Comparison of ENCODE assay signal across 18 cellular contexts in the genomic region with DNA sequence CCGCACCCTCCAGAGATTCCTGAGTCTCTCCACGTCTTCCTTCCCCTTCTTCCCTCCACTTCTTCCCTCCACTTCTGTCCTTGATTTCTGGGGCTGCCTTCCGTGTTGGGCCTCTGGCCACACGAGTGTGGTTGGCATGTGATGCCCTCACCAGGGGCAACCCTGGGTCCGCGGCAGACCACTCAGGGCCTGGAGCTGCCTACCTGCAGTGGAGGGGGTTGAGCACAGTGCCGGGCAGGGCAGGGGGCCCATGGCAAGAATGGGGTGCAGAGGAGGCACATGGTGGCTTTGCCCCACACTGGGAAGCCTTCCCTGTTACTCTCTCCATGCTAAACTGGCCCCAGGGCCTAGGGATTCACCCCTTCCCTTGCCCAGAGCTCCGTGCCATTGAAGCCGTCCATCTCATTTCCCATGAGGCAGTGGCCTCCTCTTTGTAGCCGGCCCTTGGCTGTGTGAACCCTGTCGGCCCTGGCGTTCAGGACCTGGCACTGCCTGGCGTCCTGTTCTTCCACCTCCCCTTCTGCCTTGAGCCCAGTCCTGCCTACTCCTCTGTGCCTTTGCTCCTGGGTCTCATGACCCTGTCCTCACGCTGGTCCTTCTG. TPM values are rescaled to one million over a fixed set of nuclear protein-coding genes. Genes with fewer than 3 reads are reported as not detected.
DNase-seq lines count a peak whose midpoint lies in the region; ATAC-seq, FAIRE-seq and TF ChIP-seq lines count a peak whose summit lies in the region.
"Had no signal": no experiment of that assay in that cellular context is flagged by ENCODE, and none has a peak within 500 bp of the region (broad histone marks: within the 10 kb centered on the region; RNA-seq: fewer than 3 reads in every experiment).

No MANE protein-coding gene starts in this region.

- DNase-seq in HepG2 (ENCODE audit: low spot score) (no peak), right lobe of liver (no peak), Karpas-422 (peak; percentile 39), neuronal stem cell (ENCODE audit: low spot score) (no peak), NCI-H2227 treated with DMSO at 0.1 percent for 48 hours (lab: John Stamatoyannopoulos, UW) (no peak)
- no peak for DNase-seq in effector memory CD8-positive, alpha-beta T cell
- DNase-seq: Calu3; CD8-positive, alpha-beta T cell; DMS153; KBM-7; NCI-H1092; NCI-H1436; NCI-H187 treated with DMSO at 0.1 percent for 48 hours; NCI-H510A; NCI-H748 treated with DMSO at 0.1 percent for 48 hours had no signal

- no TSS peak for BruUV-seq in HepG2 (replicated peaks; lab: Mats Ljungman, UMichigan)

- H3K18ac ChIP-seq in neuronal stem cell (ENCODE audit: low read length) = no peak overlapping the region

- H3K79me2 ChIP-seq in HepG2 (ENCODE audit: insufficient read depth, low read length) (no peaks in the 10 kb centered on the region), Karpas-422 (ENCODE audit: low read length) (no peaks in the 10 kb centered on the region)

- H4K8ac ChIP-seq in neuronal stem cell (ENCODE audit: low read depth, low read length) = no peak overlapping the region

- H3K27me3 ChIP-seq in HepG2 (ENCODE audit: control insufficient read depth in 1 of 2, insufficient read depth in 2 of 2, low read length in 2 of 2) = no peaks in the 10 kb centered on the region
- H3K27me3 ChIP-seq in right lobe of liver = no peaks in the 10 kb centered on the region
- H3K27me3 ChIP-seq in Karpas-422 (ENCODE audit: low read length) = no peaks in the 10 kb centered on the region
- H3K27me3 ChIP-seq in neuronal stem cell (ENCODE audit: control insufficient read depth in 3 of 3, insufficient read depth in 3 of 3, low read depth in 1 of 3, low read length in 3 of 3) = no peaks in the 10 kb centered on the region

- H2BK120ac ChIP-seq in neuronal stem cell (ENCODE audit: low read depth, low read length) = no peak overlapping the region

- POLR2A ChIA-PET in HepG2 (lab: Yijun Ruan, JAX) = no interaction called here

- H3K4me3 ChIP-seq in HepG2 (replicated peaks in 1 of 3; ENCODE audit: insufficient read depth in 1 of 3, low read depth in 2 of 3, low read length in 3 of 3) (no peak overlapping the region), right lobe of liver (no peak overlapping the region), Karpas-422 (ENCODE audit: low read length) (no peak overlapping the region), neuronal stem cell (ENCODE audit: low read length in 2 of 2) (peak overlapping the region in 1 of 2 donors; percentile 17)

- no peak overlapping the region for H3K4me3 Mint-ChIP-seq in effector memory CD8-positive, alpha-beta T cell
- H3K4me3 Mint-ChIP-seq: CD8-positive, alpha-beta T cell had no signal

- 94% methylated on average over 14 of the region's 14 CpGs for WGBS in HepG2 (ENCODE audit: low lambda C conversion rate)
- 80% methylated on average over 9 of the region's 14 CpGs for WGBS in right lobe of liver (ENCODE audit: insufficient coverage, low coverage, low lambda C conversion rate, missing lambda C conversion rate)
- no CpG with 5 or more reads among the region's 14 CpGs for WGBS in neuronal stem cell (ENCODE audit: extremely low coverage in 2 of 2, insufficient read length in 2 of 2, insufficient replicate concordance in 1 of 2), 2 donors

- no peak overlapping the region for H2AK5ac ChIP-seq in neuronal stem cell (ENCODE audit: low read depth, low read length)

- ATAC-seq in HepG2 (no peak), right lobe of liver (no peak), GM21619 (IDR thresholded peaks at IDR 0.05; ENCODE audit: unreplicated experiment) (no peak)
- ATAC-seq in effector memory CD8-positive, alpha-beta T cell (replicated peaks) = no peak
- ATAC-seq: CD8-positive, alpha-beta T cell had no signal

- H3K36me3 ChIP-seq in HepG2 (replicated peaks in 1 of 2; ENCODE audit: control insufficient read depth in 1 of 2, insufficient read depth in 2 of 2, low read length in 2 of 2) (peaks cover 34 to 61% of the 10 kb centered on the region in 2 experiments; a peak in 4 of 5 replicates), right lobe of liver (peaks cover 0 to 42% (median 7%) of the 10 kb centered on the region in 4 donors), Karpas-422 (ENCODE audit: insufficient read depth, low read length) (peaks cover 20% of the 10 kb centered on the region), neuronal stem cell (replicated peaks in 1 of 2; ENCODE audit: control insufficient read depth in 2 of 2, insufficient read depth in 2 of 2, low read length in 2 of 2) (peaks cover 60 to 81% of the 10 kb centered on the region in 2 donors)

- H3K23ac ChIP-seq in neuronal stem cell (ENCODE audit: low read depth, low read length, poor library complexity) = peak overlapping the region; percentile 48

- no peak overlapping the region for H4K91ac ChIP-seq in neuronal stem cell (ENCODE audit: low read depth, low read length, poor library complexity)

- FAIRE-seq in HepG2 (lab: Jason Lieb, UNC) = no peak
- FAIRE-seq: GM12892, H1 had no signal

- in situ Hi-C loops in HepG2 (cut with HindIII; ENCODE audit: extremely low pct_ligation_motif_present, low pct_unique_long_range_greater_than_20kb) = no loop called here

- no peak overlapping the region for H2BK12ac ChIP-seq in neuronal stem cell (ENCODE audit: low read length)

- H3K4me2 ChIP-seq in HepG2 (ENCODE audit: low read depth, low read length) = no peak overlapping the region
- no peak overlapping the region for H3K4me2 ChIP-seq in Karpas-422 (ENCODE audit: low read depth, low read length, poor library complexity, severe bottlenecking)
- no peak overlapping the region for H3K4me2 ChIP-seq in neuronal stem cell (ENCODE audit: insufficient read depth, low read length, poor library complexity, severe bottlenecking)

- TF ChIP-seq POLR2A in HepG2 (IDR thresholded peaks at IDR 0.05; ENCODE audit: insufficient read depth in 1 of 2, low read depth in 2 of 2, low read length in 2 of 2) = no peak
- no peak for TF ChIP-seq POLR2A in right lobe of liver (IDR thresholded peaks at IDR 0.05)

- peak overlapping the region in 1 of 2 donors; percentile 73 for H3K27ac Mint-ChIP-seq in effector memory CD8-positive, alpha-beta T cell
- H3K27ac Mint-ChIP-seq: CD8-positive, alpha-beta T cell had no signal

- H3K4me1 ChIP-seq in HepG2 (ENCODE audit: insufficient read depth, low read length) (no peaks in the 10 kb centered on the region), right lobe of liver (no peaks in the 10 kb centered on the region), Karpas-422 (ENCODE audit: low read length) (peaks cover 38% of the 10 kb centered on the region), neuronal stem cell (ENCODE audit: control insufficient read depth in 2 of 2, insufficient read depth in 1 of 2, low read depth in 1 of 2, low read length in 2 of 2) (no peaks in the 10 kb centered on the region)

- no peak overlapping the region for H3K27ac ChIP-seq in HepG2 (ENCODE audit: extremely low read length, insufficient read depth, low read length)
- H3K27ac ChIP-seq in right lobe of liver = no peak overlapping the region
- no peak overlapping the region for H3K27ac ChIP-seq in Karpas-422 (ENCODE audit: low read length)
- H3K27ac ChIP-seq in neuronal stem cell (replicated peaks; ENCODE audit: low read length) = no peak overlapping the region

- CTCF ChIA-PET in HepG2 (lab: Yijun Ruan, JAX; ENCODE audit: low intra/inter-chr PET ratio, low total read pairs) = no interaction called here

- no peak overlapping the region for H3K9ac ChIP-seq in HepG2 (ENCODE audit: insufficient read depth, low read depth, low read length)
- no peak overlapping the region for H3K9ac ChIP-seq in Karpas-422 (ENCODE audit: low read length)
- peak overlapping the region; percentile 70 for H3K9ac ChIP-seq in neuronal stem cell (ENCODE audit: low read depth, low read length, poor library complexity)

- TF ChIP-seq EP300 in HepG2 (IDR thresholded peaks at IDR 0.05; ENCODE audit: low read depth in 2 of 2, low read length in 2 of 2) (no peak), HepG2 (CRISPR knock-in tag; IDR thresholded peaks at IDR 0.05; ENCODE audit: borderline replicate concordance) (no peak)

- peak overlapping the region; percentile 82 for H3K14ac ChIP-seq in neuronal stem cell (ENCODE audit: low read length)

- intact Hi-C loops in HepG2 (cut with micrococcal nuclease; ENCODE audit: unreplicated experiment) = no loop called here
- intact Hi-C loops in right lobe of liver (cut with DNase I) = no loop called here

- H3K9me3 Mint-ChIP-seq in effector memory CD8-positive, alpha-beta T cell = no peaks in the 10 kb centered on the region
- H3K9me3 Mint-ChIP-seq: CD8-positive, alpha-beta T cell had no signal

- no peaks in the 10 kb centered on the region for H3K9me2 ChIP-seq in Karpas-422 (replicated peaks; ENCODE audit: insufficient read depth, low read length)

- no peaks in the 10 kb centered on the region for H3K27me3 Mint-ChIP-seq in effector memory CD8-positive, alpha-beta T cell

- H3K79me1 ChIP-seq in neuronal stem cell (ENCODE audit: low read depth, low read length) = peaks cover 11% of the 10 kb centered on the region

- H2AFZ ChIP-seq in HepG2 (ENCODE audit: low read length) = no peak overlapping the region
- H2AFZ ChIP-seq in Karpas-422 (ENCODE audit: low read length) = no peak overlapping the region
- no peak overlapping the region for H2AFZ ChIP-seq in neuronal stem cell (ENCODE audit: low read length)

- no peak overlapping the region for H3K4ac ChIP-seq in neuronal stem cell (ENCODE audit: low read length)

- H2BK15ac ChIP-seq in neuronal stem cell (ENCODE audit: low read length) = no peak overlapping the region

- peaks cover 0 to 3% of the 10 kb centered on the region in 2 donors for H3K4me1 Mint-ChIP-seq in effector memory CD8-positive, alpha-beta T cell (ENCODE audit: low read depth in 2 of 2)

- H4K20me1 ChIP-seq in HepG2 (ENCODE audit: insufficient read depth, low read length) (no peaks in the 10 kb centered on the region), Karpas-422 (ENCODE audit: insufficient read depth, low read depth, low read length) (no peaks in the 10 kb centered on the region)

- H2BK5ac ChIP-seq in neuronal stem cell (ENCODE audit: low read length) = no peak overlapping the region

- no peak for TF ChIP-seq RAD21 in HepG2 (CRISPR knock-in tag; IDR thresholded peaks at IDR 0.05)

- no peaks in the 10 kb centered on the region for H3K9me3 ChIP-seq in HepG2 (ENCODE audit: low read length)
- no peaks in the 10 kb centered on the region for H3K9me3 ChIP-seq in right lobe of liver
- H3K9me3 ChIP-seq in Karpas-422 (ENCODE audit: low read length) = no peaks in the 10 kb centered on the region
- peaks cover 0 to 2% of the 10 kb centered on the region in 2 donors for H3K9me3 ChIP-seq in neuronal stem cell (replicated peaks in 1 of 2; ENCODE audit: control insufficient read depth in 2 of 2, insufficient read depth in 1 of 2, low read depth in 1 of 2, low read length in 2 of 2)

- no peak for TF ChIP-seq CTCF in HepG2 (CRISPR knock-in tag; IDR thresholded peaks at IDR 0.05)
- no peak for TF ChIP-seq CTCF in right lobe of liver (IDR thresholded peaks at IDR 0.05)

- H3K36me3 Mint-ChIP-seq in effector memory CD8-positive, alpha-beta T cell (ENCODE audit: insufficient read depth) = peaks cover 36% of the 10 kb centered on the region

RNA-seq across cellular contexts. Expression of a gene that starts 13.4 kb away (rescaled TPM):
- 24.6 and 35.1 TPM in 2 replicates for total RNA-seq in HepG2 (2016; rRNA removed; fragmentation: Illumina TruSeq; extraction: Trizol)
- total RNA-seq in HepG2 (2016; cell fraction: cytosol; rRNA removed; fragmentation: Illumina TruSeq; extraction: Trizol; ENCODE audit: low read depth) = 16.9 and 17.1 TPM in 2 replicates
- total RNA-seq in HepG2 (2016; cell fraction: insoluble cytoplasmic fraction; rRNA removed; fragmentation: Illumina TruSeq; extraction: Trizol) = 24.1 and 32.9 TPM in 2 replicates
- total RNA-seq in HepG2 (2016; cell fraction: membrane; rRNA removed; fragmentation: Illumina TruSeq; extraction: Trizol) = 10.3 and 11.2 TPM in 2 replicates
- total RNA-seq in HepG2 (2016; cell fraction: nucleus; rRNA removed; fragmentation: Illumina TruSeq; extraction: Trizol) = 29.9 and 34.8 TPM in 2 replicates
- polyA plus RNA-seq in HepG2 (2011; rRNA removed) = 20.1 and 22.2 TPM in 2 replicates
- 11.2 and 11.3 TPM in 2 replicates for polyA plus RNA-seq in HepG2 (2011; cell fraction: cytosol; rRNA removed)
- 110 and 114 TPM in 2 replicates for polyA plus RNA-seq in HepG2 (2011; cell fraction: nucleus; rRNA removed)
- 22.7 and 27.0 TPM in 2 replicates for polyA plus RNA-seq in HepG2 (2012)
- 3.0 and 3.7 TPM in 2 replicates for polyA plus RNA-seq in HepG2 (2016; cell fraction: cytosol; fragmentation: Illumina TruSeq; extraction: Trizol; ENCODE audit: low read depth)
- polyA plus RNA-seq in HepG2 (2016; cell fraction: insoluble cytoplasmic fraction; fragmentation: Illumina TruSeq; extraction: Trizol; ENCODE audit: low read depth) = 25.7 and 32.8 TPM in 2 replicates
- 4.3 and 6.1 TPM in 2 replicates for polyA plus RNA-seq in HepG2 (2016; cell fraction: membrane; fragmentation: Illumina TruSeq; extraction: Trizol; ENCODE audit: low read depth)
- 70.6 and 74.1 TPM in 2 replicates for polyA plus RNA-seq in HepG2 (2016; cell fraction: nucleus; fragmentation: Illumina TruSeq; extraction: Trizol; ENCODE audit: insufficient read depth, low read depth)
- 9.8 and 26.9 TPM in 2 replicates for polyA minus RNA-seq in HepG2 (2011; rRNA and poly(A)+ RNA removed; ENCODE audit: low replicate concordance)
- polyA minus RNA-seq in HepG2 (2011; cell fraction: cytosol; rRNA and poly(A)+ RNA removed) = 5.9 and 9.7 TPM in 2 replicates
- 27.0 and 37.2 TPM in 2 replicates for polyA minus RNA-seq in HepG2 (2011; cell fraction: nucleus; rRNA and poly(A)+ RNA removed)
- total RNA-seq in right lobe of liver = 10 to 100 TPM in 4 of 6 experiments, 1 to 10 TPM in 2; 8.8 to 25.1 (median 12.9) TPM
- total RNA-seq in Karpas-422 (2014; rRNA removed; shearing (Covaris generic); ENCODE audit: low replicate concordance) = 26.2 and 28.8 TPM in 2 replicates
- 18.5 TPM for polyA plus RNA-seq in neuronal stem cell (2013, experiment 1 of 2)
- 19.3 TPM for polyA plus RNA-seq in neuronal stem cell (2013, experiment 2 of 2)

RNA-seq across cellular contexts. Expression of a gene that starts 26.7 kb away (rescaled TPM):
- total RNA-seq in HepG2 (2016; rRNA removed; fragmentation: Illumina TruSeq; extraction: Trizol) (11.7 and 15.8 TPM in 2 replicates), right lobe of liver (100 to 1,000 TPM in 1 of 6 experiments, 10 to 100 TPM in 5; 16.6 to 137 (median 23.2) TPM)
- total RNA-seq in HepG2 (2016; cell fraction: cytosol; rRNA removed; fragmentation: Illumina TruSeq; extraction: Trizol; ENCODE audit: low read depth) = 8.0 and 9.1 TPM in 2 replicates
- total RNA-seq in HepG2 (2016; cell fraction: insoluble cytoplasmic fraction; rRNA removed; fragmentation: Illumina TruSeq; extraction: Trizol) = 11.9 and 14.9 TPM in 2 replicates
- 9.8 and 11.8 TPM in 2 replicates for total RNA-seq in HepG2 (2016; cell fraction: membrane; rRNA removed; fragmentation: Illumina TruSeq; extraction: Trizol)
- 6.6 and 7.1 TPM in 2 replicates for total RNA-seq in HepG2 (2016; cell fraction: nucleus; rRNA removed; fragmentation: Illumina TruSeq; extraction: Trizol)
- 94.1 and 110 TPM in 2 replicates for polyA plus RNA-seq in HepG2 (2011; rRNA removed)
- polyA plus RNA-seq in HepG2 (2011; cell fraction: cytosol; rRNA removed) = 129 and 137 TPM in 2 replicates
- 53.4 and 59.2 TPM in 2 replicates for polyA plus RNA-seq in HepG2 (2011; cell fraction: nucleus; rRNA removed)
- polyA plus RNA-seq in HepG2 (2012) = 58.7 and 69.9 TPM in 2 replicates
- polyA plus RNA-seq in HepG2 (2016; cell fraction: cytosol; fragmentation: Illumina TruSeq; extraction: Trizol; ENCODE audit: low read depth) = 34.3 and 43.0 TPM in 2 replicates
- 53.0 and 57.2 TPM in 2 replicates for polyA plus RNA-seq in HepG2 (2016; cell fraction: insoluble cytoplasmic fraction; fragmentation: Illumina TruSeq; extraction: Trizol; ENCODE audit: low read depth)
- 32.8 and 40.2 TPM in 2 replicates for polyA plus RNA-seq in HepG2 (2016; cell fraction: membrane; fragmentation: Illumina TruSeq; extraction: Trizol; ENCODE audit: low read depth)
- polyA plus RNA-seq in HepG2 (2016; cell fraction: nucleus; fragmentation: Illumina TruSeq; extraction: Trizol; ENCODE audit: insufficient read depth, low read depth) = 34.9 and 36.2 TPM in 2 replicates
- 37.2 and 51.7 TPM in 2 replicates for polyA minus RNA-seq in HepG2 (2011; rRNA and poly(A)+ RNA removed; ENCODE audit: low replicate concordance)
- polyA minus RNA-seq in HepG2 (2011; cell fraction: cytosol; rRNA and poly(A)+ RNA removed) = 24.0 and 25.6 TPM in 2 replicates
- polyA minus RNA-seq in HepG2 (2011; cell fraction: nucleus; rRNA and poly(A)+ RNA removed) = 9.0 and 15.4 TPM in 2 replicates
- total RNA-seq in Karpas-422 (2014; rRNA removed; shearing (Covaris generic); ENCODE audit: low replicate concordance) = 17.6 and 28.0 TPM in 2 replicates
- polyA plus RNA-seq in neuronal stem cell (2013, experiment 1 of 2) = 86.0 TPM
- 88.8 TPM for polyA plus RNA-seq in neuronal stem cell (2013, experiment 2 of 2)
